Comparison of ENCODE assay signal across 1 cellular context in the genomic region with DNA sequence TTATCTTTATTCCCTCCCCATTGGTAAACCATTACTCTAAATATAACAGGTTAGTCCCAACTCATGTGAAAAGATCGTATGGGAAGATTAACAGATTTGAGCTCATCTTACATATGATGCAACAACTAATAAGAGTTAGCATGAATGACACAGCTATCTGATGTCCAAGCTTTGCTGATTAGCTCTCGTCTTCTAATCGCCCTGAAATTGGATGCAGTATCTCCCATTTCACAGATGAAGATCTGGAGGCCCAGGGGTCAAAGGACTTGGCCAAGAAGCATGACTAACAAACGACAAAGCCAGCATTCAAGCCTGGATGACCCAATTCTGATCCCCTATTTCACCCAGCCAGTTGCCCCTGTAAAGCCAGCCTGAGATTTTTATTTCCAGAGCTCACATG.
A peak's percentile ranks its signal among the peaks of the same experiment; 100 is the strongest.
TF ChIP-seq lines count a peak whose summit lies in the region.

No MANE protein-coding gene starts in this region.

TF ChIP-seq in K562, 482 proteins besides CTCF, POLR2A, EP300 and RAD21 (continued from another document):
- TF ChIP-seq, protein P1, sequence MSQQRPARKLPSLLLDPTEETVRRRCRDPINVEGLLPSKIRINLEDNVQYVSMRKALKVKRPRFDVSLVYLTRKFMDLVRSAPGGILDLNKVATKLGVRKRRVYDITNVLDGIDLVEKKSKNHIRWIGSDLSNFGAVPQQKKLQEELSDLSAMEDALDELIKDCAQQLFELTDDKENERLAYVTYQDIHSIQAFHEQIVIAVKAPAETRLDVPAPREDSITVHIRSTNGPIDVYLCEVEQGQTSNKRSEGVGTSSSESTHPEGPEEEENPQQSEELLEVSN (IDR thresholded peaks at IDR 0.05; ENCODE audit: borderline replicate concordance in 1 of 2, extremely low read depth in 1 of 2, insufficient read depth in 1 of 2, insufficient read length in 1 of 2, low read depth in 1 of 2, low read length in 1 of 2, poor library complexity in 1 of 2, severe bottlenecking in 1 of 2), result no peak
- no peak for TF ChIP-seq ELF2 (CRISPR knock-in tag; IDR thresholded peaks at IDR 0.05)
- TF ChIP-seq ZFP30 (CRISPR knock-in tag; IDR thresholded peaks at IDR 0.05; ENCODE audit: borderline replicate concordance), result no peak
- no peak for TF ChIP-seq NR2C2 (CRISPR knock-in tag; IDR thresholded peaks at IDR 0.05)
- TF ChIP-seq NR2C2 (tag; IDR thresholded peaks at IDR 0.05), result peak; percentile 65
- TF ChIP-seq RCOR1 (IDR thresholded peaks at IDR 0.05; ENCODE audit: borderline replicate concordance in 1 of 2, low read depth in 2 of 2, low read length in 2 of 2), result peak in 1 of 2 experiments; percentile 87; a peak in 2 of 4 replicates
- TF ChIP-seq MCM7 (IDR thresholded peaks at IDR 0.05), result no peak
- TF ChIP-seq LARP7 (IDR thresholded peaks at IDR 0.05), result no peak
- no peak for TF ChIP-seq TEAD4 (IDR thresholded peaks at IDR 0.05; ENCODE audit: low read length)
- no peak for TF ChIP-seq TEAD4 (CRISPR knock-in tag; IDR thresholded peaks at IDR 0.05; ENCODE audit: borderline replicate concordance)
- no peak for TF ChIP-seq SOX6 (IDR thresholded peaks at IDR 0.05)
- TF ChIP-seq IFI16 (CRISPR knock-in tag; IDR thresholded peaks at IDR 0.05), result no peak
- TF ChIP-seq NR2C1 (IDR thresholded peaks at IDR 0.05), result peak; percentile 25; the same call in 1 of the 2 replicates
- TF ChIP-seq NR2C1 (tag; IDR thresholded peaks at IDR 0.05), result peak; percentile 49; the same call in 1 of the 2 replicates
- no peak for TF ChIP-seq BHLHE40 (IDR thresholded peaks at IDR 0.05; ENCODE audit: low read length)
- TF ChIP-seq ZFP1 (CRISPR knock-in tag; IDR thresholded peaks at IDR 0.05), result no peak
- no peak for TF ChIP-seq DNMT1 (IDR thresholded peaks at IDR 0.05)
- TF ChIP-seq, protein P2, sequence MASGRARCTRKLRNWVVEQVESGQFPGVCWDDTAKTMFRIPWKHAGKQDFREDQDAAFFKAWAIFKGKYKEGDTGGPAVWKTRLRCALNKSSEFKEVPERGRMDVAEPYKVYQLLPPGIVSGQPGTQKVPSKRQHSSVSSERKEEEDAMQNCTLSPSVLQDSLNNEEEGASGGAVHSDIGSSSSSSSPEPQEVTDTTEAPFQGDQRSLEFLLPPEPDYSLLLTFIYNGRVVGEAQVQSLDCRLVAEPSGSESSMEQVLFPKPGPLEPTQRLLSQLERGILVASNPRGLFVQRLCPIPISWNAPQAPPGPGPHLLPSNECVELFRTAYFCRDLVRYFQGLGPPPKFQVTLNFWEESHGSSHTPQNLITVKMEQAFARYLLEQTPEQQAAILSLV (tag; IDR thresholded peaks at IDR 0.05), result no peak
- TF ChIP-seq FOXA1 (IDR thresholded peaks at IDR 0.05; ENCODE audit: borderline replicate concordance), result no peak
- TF ChIP-seq HSF4 (CRISPR knock-in tag; IDR thresholded peaks at IDR 0.05; ENCODE audit: borderline replicate concordance), result no peak
- TF ChIP-seq KLF16 (IDR thresholded peaks at IDR 0.05), result no peak
- TF ChIP-seq, protein P3, sequence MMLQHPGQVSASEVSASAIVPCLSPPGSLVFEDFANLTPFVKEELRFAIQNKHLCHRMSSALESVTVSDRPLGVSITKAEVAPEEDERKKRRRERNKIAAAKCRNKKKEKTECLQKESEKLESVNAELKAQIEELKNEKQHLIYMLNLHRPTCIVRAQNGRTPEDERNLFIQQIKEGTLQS (IDR thresholded peaks at IDR 0.05), result peak; percentile 87
- TF ChIP-seq, protein P3 (CRISPR knock-in tag; conservative IDR thresholded peaks at IDR 0.05), result no peak
- TF ChIP-seq ZNF699 (CRISPR knock-in tag; IDR thresholded peaks at IDR 0.05; ENCODE audit: insufficient replicate concordance), result no peak
- TF ChIP-seq, protein P4, sequence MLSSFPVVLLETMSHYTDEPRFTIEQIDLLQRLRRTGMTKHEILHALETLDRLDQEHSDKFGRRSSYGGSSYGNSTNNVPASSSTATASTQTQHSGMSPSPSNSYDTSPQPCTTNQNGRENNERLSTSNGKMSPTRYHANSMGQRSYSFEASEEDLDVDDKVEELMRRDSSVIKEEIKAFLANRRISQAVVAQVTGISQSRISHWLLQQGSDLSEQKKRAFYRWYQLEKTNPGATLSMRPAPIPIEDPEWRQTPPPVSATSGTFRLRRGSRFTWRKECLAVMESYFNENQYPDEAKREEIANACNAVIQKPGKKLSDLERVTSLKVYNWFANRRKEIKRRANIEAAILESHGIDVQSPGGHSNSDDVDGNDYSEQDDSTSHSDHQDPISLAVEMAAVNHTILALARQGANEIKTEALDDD (IDR thresholded peaks at IDR 0.05), result peak; percentile 54; the same call in 1 of the 2 replicates
- TF ChIP-seq, protein P5, sequence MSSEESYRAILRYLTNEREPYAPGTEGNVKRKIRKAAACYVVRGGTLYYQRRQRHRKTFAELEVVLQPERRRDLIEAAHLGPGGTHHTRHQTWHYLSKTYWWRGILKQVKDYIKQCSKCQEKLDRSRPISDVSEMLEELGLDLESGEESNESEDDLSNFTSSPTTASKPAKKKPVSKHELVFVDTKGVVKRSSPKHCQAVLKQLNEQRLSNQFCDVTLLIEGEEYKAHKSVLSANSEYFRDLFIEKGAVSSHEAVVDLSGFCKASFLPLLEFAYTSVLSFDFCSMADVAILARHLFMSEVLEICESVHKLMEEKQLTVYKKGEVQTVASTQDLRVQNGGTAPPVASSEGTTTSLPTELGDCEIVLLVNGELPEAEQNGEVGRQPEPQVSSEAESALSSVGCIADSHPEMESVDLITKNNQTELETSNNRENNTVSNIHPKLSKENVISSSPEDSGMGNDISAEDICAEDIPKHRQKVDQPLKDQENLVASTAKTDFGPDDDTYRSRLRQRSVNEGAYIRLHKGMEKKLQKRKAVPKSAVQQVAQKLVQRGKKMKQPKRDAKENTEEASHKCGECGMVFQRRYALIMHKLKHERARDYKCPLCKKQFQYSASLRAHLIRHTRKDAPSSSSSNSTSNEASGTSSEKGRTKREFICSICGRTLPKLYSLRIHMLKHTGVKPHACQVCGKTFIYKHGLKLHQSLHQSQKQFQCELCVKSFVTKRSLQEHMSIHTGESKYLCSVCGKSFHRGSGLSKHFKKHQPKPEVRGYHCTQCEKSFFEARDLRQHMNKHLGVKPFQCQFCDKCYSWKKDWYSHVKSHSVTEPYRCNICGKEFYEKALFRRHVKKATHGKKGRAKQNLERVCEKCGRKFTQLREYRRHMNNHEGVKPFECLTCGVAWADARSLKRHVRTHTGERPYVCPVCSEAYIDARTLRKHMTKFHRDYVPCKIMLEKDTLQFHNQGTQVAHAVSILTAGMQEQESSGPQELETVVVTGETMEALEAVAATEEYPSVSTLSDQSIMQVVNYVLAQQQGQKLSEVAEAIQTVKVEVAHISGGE (CRISPR knock-in tag; IDR thresholded peaks at IDR 0.05), result peak in 1 of 3 experiments; percentile 91; a peak in 2 of 6 replicates
- no peak for TF ChIP-seq ZNF589 (CRISPR knock-in tag; IDR thresholded peaks at IDR 0.05; ENCODE audit: low read depth)
- no peak for TF ChIP-seq RBM14 (IDR thresholded peaks at IDR 0.05; ENCODE audit: borderline replicate concordance, insufficient read depth, low read depth, low read length)
- no peak for TF ChIP-seq NFE2L1 (tag; IDR thresholded peaks at IDR 0.05; ENCODE audit: borderline replicate concordance, low read depth)
- TF ChIP-seq, protein P6, sequence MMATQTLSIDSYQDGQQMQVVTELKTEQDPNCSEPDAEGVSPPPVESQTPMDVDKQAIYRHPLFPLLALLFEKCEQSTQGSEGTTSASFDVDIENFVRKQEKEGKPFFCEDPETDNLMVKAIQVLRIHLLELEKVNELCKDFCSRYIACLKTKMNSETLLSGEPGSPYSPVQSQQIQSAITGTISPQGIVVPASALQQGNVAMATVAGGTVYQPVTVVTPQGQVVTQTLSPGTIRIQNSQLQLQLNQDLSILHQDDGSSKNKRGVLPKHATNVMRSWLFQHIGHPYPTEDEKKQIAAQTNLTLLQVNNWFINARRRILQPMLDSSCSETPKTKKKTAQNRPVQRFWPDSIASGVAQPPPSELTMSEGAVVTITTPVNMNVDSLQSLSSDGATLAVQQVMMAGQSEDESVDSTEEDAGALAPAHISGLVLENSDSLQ (IDR thresholded peaks at IDR 0.05), result peak; percentile 74
- TF ChIP-seq POLR2H (tag; IDR thresholded peaks at IDR 0.05; ENCODE audit: low read depth), result no peak
- TF ChIP-seq, protein P7, sequence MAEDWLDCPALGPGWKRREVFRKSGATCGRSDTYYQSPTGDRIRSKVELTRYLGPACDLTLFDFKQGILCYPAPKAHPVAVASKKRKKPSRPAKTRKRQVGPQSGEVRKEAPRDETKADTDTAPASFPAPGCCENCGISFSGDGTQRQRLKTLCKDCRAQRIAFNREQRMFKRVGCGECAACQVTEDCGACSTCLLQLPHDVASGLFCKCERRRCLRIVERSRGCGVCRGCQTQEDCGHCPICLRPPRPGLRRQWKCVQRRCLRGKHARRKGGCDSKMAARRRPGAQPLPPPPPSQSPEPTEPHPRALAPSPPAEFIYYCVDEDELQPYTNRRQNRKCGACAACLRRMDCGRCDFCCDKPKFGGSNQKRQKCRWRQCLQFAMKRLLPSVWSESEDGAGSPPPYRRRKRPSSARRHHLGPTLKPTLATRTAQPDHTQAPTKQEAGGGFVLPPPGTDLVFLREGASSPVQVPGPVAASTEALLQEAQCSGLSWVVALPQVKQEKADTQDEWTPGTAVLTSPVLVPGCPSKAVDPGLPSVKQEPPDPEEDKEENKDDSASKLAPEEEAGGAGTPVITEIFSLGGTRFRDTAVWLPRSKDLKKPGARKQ (CRISPR knock-in tag; IDR thresholded peaks at IDR 0.05), result no peak
- TF ChIP-seq GABPB2 (CRISPR knock-in tag; conservative IDR thresholded peaks at IDR 0.05), result no peak
- no peak for TF ChIP-seq TAF9B (IDR thresholded peaks at IDR 0.05; ENCODE audit: partially characterized antibody)
- TF ChIP-seq ZKSCAN1 (IDR thresholded peaks at IDR 0.05; ENCODE audit: low read depth, low read length), result no peak
- TF ChIP-seq CSDE1 (IDR thresholded peaks at IDR 0.05), result no peak
- TF ChIP-seq, protein P8, sequence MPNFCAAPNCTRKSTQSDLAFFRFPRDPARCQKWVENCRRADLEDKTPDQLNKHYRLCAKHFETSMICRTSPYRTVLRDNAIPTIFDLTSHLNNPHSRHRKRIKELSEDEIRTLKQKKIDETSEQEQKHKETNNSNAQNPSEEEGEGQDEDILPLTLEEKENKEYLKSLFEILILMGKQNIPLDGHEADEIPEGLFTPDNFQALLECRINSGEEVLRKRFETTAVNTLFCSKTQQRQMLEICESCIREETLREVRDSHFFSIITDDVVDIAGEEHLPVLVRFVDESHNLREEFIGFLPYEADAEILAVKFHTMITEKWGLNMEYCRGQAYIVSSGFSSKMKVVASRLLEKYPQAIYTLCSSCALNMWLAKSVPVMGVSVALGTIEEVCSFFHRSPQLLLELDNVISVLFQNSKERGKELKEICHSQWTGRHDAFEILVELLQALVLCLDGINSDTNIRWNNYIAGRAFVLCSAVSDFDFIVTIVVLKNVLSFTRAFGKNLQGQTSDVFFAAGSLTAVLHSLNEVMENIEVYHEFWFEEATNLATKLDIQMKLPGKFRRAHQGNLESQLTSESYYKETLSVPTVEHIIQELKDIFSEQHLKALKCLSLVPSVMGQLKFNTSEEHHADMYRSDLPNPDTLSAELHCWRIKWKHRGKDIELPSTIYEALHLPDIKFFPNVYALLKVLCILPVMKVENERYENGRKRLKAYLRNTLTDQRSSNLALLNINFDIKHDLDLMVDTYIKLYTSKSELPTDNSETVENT (CRISPR knock-in tag; IDR thresholded peaks at IDR 0.05), result no peak
- TF ChIP-seq WHSC1 (IDR thresholded peaks at IDR 0.05; ENCODE audit: low read length), result no peak
- peak; percentile 53; the same call in 1 of the 2 replicates for TF ChIP-seq ZNF239 (CRISPR knock-in tag; IDR thresholded peaks at IDR 0.05)
- no peak for TF ChIP-seq ZNF79 (CRISPR knock-in tag; IDR thresholded peaks at IDR 0.05; ENCODE audit: low read depth)
- TF ChIP-seq, protein P9, sequence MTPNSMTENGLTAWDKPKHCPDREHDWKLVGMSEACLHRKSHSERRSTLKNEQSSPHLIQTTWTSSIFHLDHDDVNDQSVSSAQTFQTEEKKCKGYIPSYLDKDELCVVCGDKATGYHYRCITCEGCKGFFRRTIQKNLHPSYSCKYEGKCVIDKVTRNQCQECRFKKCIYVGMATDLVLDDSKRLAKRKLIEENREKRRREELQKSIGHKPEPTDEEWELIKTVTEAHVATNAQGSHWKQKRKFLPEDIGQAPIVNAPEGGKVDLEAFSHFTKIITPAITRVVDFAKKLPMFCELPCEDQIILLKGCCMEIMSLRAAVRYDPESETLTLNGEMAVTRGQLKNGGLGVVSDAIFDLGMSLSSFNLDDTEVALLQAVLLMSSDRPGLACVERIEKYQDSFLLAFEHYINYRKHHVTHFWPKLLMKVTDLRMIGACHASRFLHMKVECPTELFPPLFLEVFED (CRISPR knock-in tag; conservative IDR thresholded peaks at IDR 0.05), result no peak
